Comparison of ENCODE assay signal across 8 cellular contexts in genomic region chr1:231395051-231395995, GRCh38. TPM values are rescaled to one million over a fixed set of nuclear protein-coding genes. Genes with fewer than 3 reads are reported as not detected.
A peak's percentile ranks its signal among the peaks of the same experiment; 100 is the strongest.
DNase-seq lines count a peak whose midpoint lies in the region; ATAC-seq, FAIRE-seq and TF ChIP-seq lines count a peak whose summit lies in the region.

No MANE protein-coding gene starts in this region.

- DNase-seq in HTR-8/SVneo (ENCODE audit: insufficient read length, low spot score) (peak; percentile 62), body of pancreas (peak in 2 of 4 donors; percentile 20 to 51), left colon (no peak), thyroid gland (no peak)
- DNase-seq in activated CD4-positive, alpha-beta T cell treated with anti-CD3 and anti-CD28 coated beads for 1 hour = no peak

- intact Hi-C loops in body of pancreas (cut with DNase I) = no loop called here
- intact Hi-C loops in left colon (cut with DNase I, micrococcal nuclease) = no loop called here
- intact Hi-C loops in thyroid gland (cut with DNase I) = no loop called here

- H3K4me1 ChIP-seq in body of pancreas (peaks cover 78% of the 10 kb centered on the region), thyroid gland (peaks cover 7 to 23% of the 10 kb centered on the region in 2 donors)

- FAIRE-seq in HTR-8/SVneo (lab: Jason Lieb, UNC) = peak; percentile 59

- H3K36me3 ChIP-seq in body of pancreas (replicated peaks in 1 of 2; ENCODE audit: insufficient read depth in 1 of 2, low read depth in 2 of 2) (no peaks in the 10 kb centered on the region), thyroid gland (no peaks in the 10 kb centered on the region)

- H3K27ac ChIP-seq in body of pancreas = peak overlapping the region; percentile 53 to 88 (median 71)
- H3K27ac ChIP-seq in thyroid gland = peak overlapping the region in 2 of 3 donors; percentile 1 to 15

- TF ChIP-seq POLR2A in body of pancreas (IDR thresholded peaks at IDR 0.05) (peak in 2 of 3 donors; percentile 29 to 49), thyroid gland (IDR thresholded peaks at IDR 0.05) (no peak)

- H3K27me3 ChIP-seq in body of pancreas (no peaks in the 10 kb centered on the region), thyroid gland (no peaks in the 10 kb centered on the region)

- no peaks in the 10 kb centered on the region for H3K9me3 ChIP-seq in body of pancreas
- H3K9me3 ChIP-seq in thyroid gland = no peaks in the 10 kb centered on the region

- WGBS in body of pancreas, 2 donors = 52 to 56% methylated on average over 10 of the region's 10 CpGs
- 46 to 63% methylated on average over 10 of the region's 10 CpGs for WGBS in thyroid gland, 2 donors

- H3K4me3 ChIP-seq in body of pancreas = no peak overlapping the region
- no peak overlapping the region for H3K4me3 ChIP-seq in thyroid gland (replicated peaks in 1 of 3)

- TF ChIP-seq CTCF in body of pancreas (IDR thresholded peaks at IDR 0.05) (no peak), thyroid gland (IDR thresholded peaks at IDR 0.05) (no peak)

- ATAC-seq in body of pancreas = peak; percentile 89
- peak; percentile 68 for ATAC-seq in left colon
- no peak for ATAC-seq in GM21360 (IDR thresholded peaks at IDR 0.05; ENCODE audit: unreplicated experiment)
- no peak for ATAC-seq in GM21515 (IDR thresholded peaks at IDR 0.05; ENCODE audit: unreplicated experiment)
- no peak for ATAC-seq in GM19328 (IDR thresholded peaks at IDR 0.05; ENCODE audit: unreplicated experiment)

RNA-seq across cellular contexts. Expression of gene EGLN1, which starts 26.8 kb away (rescaled TPM):
- total RNA-seq in body of pancreas (10 to 100 TPM; 37.6 to 42.2 TPM), left colon (10 to 100 TPM; 40.6 to 63.1 TPM), thyroid gland (10 to 100 TPM; 36.6 to 48.5 (median 42.2) TPM)

RNA-seq across cellular contexts. Expression of gene SPRTN, which starts 57.2 kb away (rescaled TPM):
- total RNA-seq in body of pancreas (10 to 100 TPM; 10.9 to 11.2 TPM), left colon (1 to 10 TPM; 7.2 to 9.4 TPM), thyroid gland (10 to 100 TPM; 11.0 to 28.9 (median 21.9) TPM)

RNA-seq across cellular contexts. Expression of gene EXOC8, which starts 57.7 kb away (rescaled TPM):
- total RNA-seq in body of pancreas (10 to 100 TPM; 10.6 to 12.9 TPM), left colon (10 to 100 TPM; 12.2 to 14.1 TPM), thyroid gland (10 to 100 TPM; 15.9 to 30.5 (median 18.6) TPM)

Comparison
In these comparisons a context has a peak if more than half of its experiments do, and no peak if none do; other contexts are left out.
1. ATAC-seq: peak in body of pancreas (single experiment) and left colon (single experiment); none in GM21360 (single experiment), GM21515 (single experiment) and GM19328 (single experiment).
2. POLR2A ChIP-seq: peak in body of pancreas (2 of 3); none in thyroid gland (0 of 2).